In genomic region chr4:175373031-175373430, GRCh38 we compare ENCODE assay signal across 25 cellular contexts.
DNase-seq lines count a peak whose midpoint lies in the region; ATAC-seq and TF ChIP-seq lines count a peak whose summit lies in the region.
"Had no signal": no experiment of that assay in that cellular context is flagged by ENCODE, and none has a peak within 500 bp of the region (broad histone marks: within the 10 kb centered on the region; RNA-seq: fewer than 3 reads in every experiment).

No MANE protein-coding gene starts in this region.

- ATAC-seq in IMR-90 (ENCODE audit: low read depth), result peak; percentile 64
- ATAC-seq in HG02970 (IDR thresholded peaks at IDR 0.05; ENCODE audit: low FRiP score, unreplicated experiment), result no peak
- ATAC-seq: GM12878, GM23338, Panc1 had no signal

- no peaks in the 10 kb centered on the region for H4K20me1 ChIP-seq in IMR-90 (ENCODE audit: insufficient read depth, low read length)

- no peak for TF ChIP-seq RAD21 in IMR-90 (IDR thresholded peaks at IDR 0.05; ENCODE audit: low read length)

- in situ Hi-C loops in IMR-90 (cut with MboI; ENCODE audit: low sequenced_read_pairs), result no loop called here

- no peaks in the 10 kb centered on the region for H3K9me3 Mint-ChIP-seq in chondrocyte (ENCODE audit: low read depth)
- H3K9me3 Mint-ChIP-seq: GM23338, IgD-negative memory B cell had no signal

- H3K4me1 ChIP-seq in IMR-90 (ENCODE audit: control insufficient read depth, insufficient read depth, low read length), result no peaks in the 10 kb centered on the region
- H3K4me1 ChIP-seq: HAP-1 had no signal

- no peak overlapping the region for H3K27ac Mint-ChIP-seq in chondrocyte (ENCODE audit: unreplicated experiment)
- H3K27ac Mint-ChIP-seq: B cell, CD14-positive monocyte, GM23338, IgD-negative memory B cell had no signal

- H2BK120ac ChIP-seq in IMR-90 (ENCODE audit: low read depth, low read length), result no peak overlapping the region

- H2AK9ac ChIP-seq in IMR-90 (replicated peaks; ENCODE audit: low read depth, low read length, poor library complexity), result no peak overlapping the region

- BruUV-seq in IMR-90 (replicated peaks; lab: Mats Ljungman, UMichigan), result no TSS peak

- H3K4me2 ChIP-seq in IMR-90 (ENCODE audit: low read depth, low read length), result no peak overlapping the region
- H3K4me2 ChIP-seq: GM23338, SK-N-SH had no signal

- no peak for TF ChIP-seq CTCF in AG10803 (conservative IDR thresholded peaks at IDR 0.05; ENCODE audit: low read length)
- TF ChIP-seq CTCF in IMR-90 (conservative IDR thresholded peaks at IDR 0.05; ENCODE audit: low read depth, low read length), result no peak
- no peak for TF ChIP-seq CTCF in choroid plexus epithelial cell (conservative IDR thresholded peaks at IDR 0.05; ENCODE audit: low read depth, low read length)
- TF ChIP-seq CTCF in chondrocyte (IDR thresholded peaks at IDR 0.05), result no peak

- H3K56ac ChIP-seq in IMR-90 (ENCODE audit: extremely low read depth, insufficient read depth, low read length), result no peak overlapping the region

- H2AFZ ChIP-seq in IMR-90 (replicated peaks; ENCODE audit: low read length, poor library complexity), result no peak overlapping the region
- H2AFZ ChIP-seq: GM23338 had no signal

- peak; percentile 2 for DNase-seq in AG10803 (ENCODE audit: low read depth)
- DNase-seq in IMR-90, result peak; percentile 33
- DNase-seq in choroid plexus epithelial cell (ENCODE audit: low read depth), result peak; percentile 28
- peak; percentile 60 for DNase-seq in iris pigment epithelial cell (ENCODE audit: low read depth)
- no peak for DNase-seq in GM19238 (ENCODE audit: insufficient read length, low spot score)
- no peak for DNase-seq in chondrocyte (ENCODE audit: low spot score)
- no peak for DNase-seq in NCI-H524 (lab: John Stamatoyannopoulos, UW)
- DNase-seq: DMS53, Karpas-422, MM.1S, NCI-H1092, NCI-H1436, NCI-H187 treated with DMSO at 0.1 percent for 48 hours, NCI-H2107, NCI-H748 treated with DMSO at 0.1 percent for 48 hours, SIG-M5, SK-N-SH had no signal

- CTCF ChIA-PET in IMR-90 (lab: Yijun Ruan, JAX), result no interaction called here

- no peak overlapping the region for H3K27ac ChIP-seq in IMR-90 (ENCODE audit: insufficient read depth, low read length)

- no peaks in the 10 kb centered on the region for H3K36me3 Mint-ChIP-seq in chondrocyte (ENCODE audit: low read depth)
- H3K36me3 Mint-ChIP-seq: CD14-positive monocyte, IgD-negative memory B cell had no signal

- H2BK20ac ChIP-seq in IMR-90 (ENCODE audit: low read depth, low read length), result no peak overlapping the region

- H4K8ac ChIP-seq in IMR-90 (ENCODE audit: low read depth in 2 of 2, low read length in 2 of 2), result no peak overlapping the region; a peak in 1 of 4 replicates

- H3K27me3 ChIP-seq in IMR-90 (ENCODE audit: control insufficient read depth, insufficient read depth, low read length), result no peaks in the 10 kb centered on the region

- dilution Hi-C loops in IMR-90 (cut with HindIII; ENCODE audit: low sequenced_read_pairs, unreplicated experiment), result no loop called here

- H3K9ac ChIP-seq in IMR-90 (ENCODE audit: low read depth, low read length), result no peak overlapping the region
- H3K9ac ChIP-seq: SK-N-SH had no signal

- H3K4me1 Mint-ChIP-seq in chondrocyte (ENCODE audit: low read depth), result peaks cover 10% of the 10 kb centered on the region
- H3K4me1 Mint-ChIP-seq: B cell, CD14-positive monocyte had no signal

- H2AK5ac ChIP-seq in IMR-90 (ENCODE audit: low read depth, low read length), result no peak overlapping the region

- no peak overlapping the region for H3K4me3 Mint-ChIP-seq in chondrocyte (ENCODE audit: unreplicated experiment)
- H3K4me3 Mint-ChIP-seq: B cell, CD14-positive monocyte, GM23338, IgD-negative memory B cell had no signal

- no peaks in the 10 kb centered on the region for H3K9me3 ChIP-seq in IMR-90 (ENCODE audit: control insufficient read depth, insufficient read depth, low read length)
- H3K9me3 ChIP-seq: HAP-1, SK-N-SH had no signal

- peaks cover 1% of the 10 kb centered on the region for H3K27me3 Mint-ChIP-seq in chondrocyte (ENCODE audit: low read depth)
- H3K27me3 Mint-ChIP-seq: B cell, IgD-negative memory B cell had no signal

- H3K79me1 ChIP-seq in IMR-90 (ENCODE audit: low read depth in 1 of 2, low read length in 2 of 2), result no peaks in the 10 kb centered on the region

- no peak overlapping the region for H3K18ac ChIP-seq in IMR-90 (ENCODE audit: low read depth, low read length)

- H4K5ac ChIP-seq in IMR-90 (ENCODE audit: low read depth, low read length), result no peak overlapping the region

- no peaks in the 10 kb centered on the region for H3K9me1 ChIP-seq in IMR-90 (ENCODE audit: insufficient read depth, low read length)

- H3K23ac ChIP-seq in IMR-90 (ENCODE audit: low read depth, low read length), result no peak overlapping the region

- no peak overlapping the region for H4K91ac ChIP-seq in IMR-90 (ENCODE audit: insufficient read depth, low read depth, low read length)

- no peak overlapping the region for H3K4me3 ChIP-seq in AG10803 (ENCODE audit: low read length)
- H3K4me3 ChIP-seq in IMR-90 (ENCODE audit: insufficient read depth, low read depth, low read length), result no peak overlapping the region
- H3K4me3 ChIP-seq in choroid plexus epithelial cell (ENCODE audit: low read depth, low read length), result no peak overlapping the region
- H3K4me3 ChIP-seq: GM12878, GM23338, HAP-1 had no signal

- H2BK5ac ChIP-seq in IMR-90 (ENCODE audit: low read depth, low read length, poor library complexity, severe bottlenecking), result no peak overlapping the region

- H2BK15ac ChIP-seq in IMR-90 (ENCODE audit: low read depth, low read length), result no peak overlapping the region

- TF ChIP-seq POLR2A in IMR-90 (IDR thresholded peaks at IDR 0.05; ENCODE audit: low read depth, low read length), result no peak

- POLR2A ChIA-PET in IMR-90 (lab: Charles Lee; ENCODE audit: unreplicated experiment), result no interaction called here

- no peak overlapping the region for H3K14ac ChIP-seq in IMR-90 (replicated peaks; ENCODE audit: low read depth, low read length)

- H3K4ac ChIP-seq in IMR-90 (ENCODE audit: low read depth, low read length), result no peak overlapping the region

- H3K36me3 ChIP-seq in IMR-90 (ENCODE audit: control insufficient read depth, insufficient read depth, low read length), result no peaks in the 10 kb centered on the region
- H3K36me3 ChIP-seq: HAP-1 had no signal

- intact Hi-C loops in IMR-90 (cut with micrococcal nuclease), result no loop called here

TF ChIP-seq in IMR-90, 13 proteins besides CTCF, POLR2A, EP300 and RAD21:
- TF ChIP-seq ELK1 (IDR thresholded peaks at IDR 0.05; ENCODE audit: borderline replicate concordance, low read depth, low read length) (no peak), MAFK (IDR thresholded peaks at IDR 0.05; ENCODE audit: low read depth, low read length) (no peak)

Comparison
In these comparisons a context has a peak if more than half of its experiments do, and no peak if none do; other contexts are left out.
1. DNase-seq: peak in AG10803 (single experiment), IMR-90 (single experiment), choroid plexus epithelial cell (single experiment) and iris pigment epithelial cell (single experiment); none in GM19238 (single experiment), chondrocyte (single experiment) and NCI-H524 (0 of 2).